Comparison of ENCODE assay signal across 14 cellular contexts in genomic region chr15:101047301-101047781, GRCh38.
DNase-seq lines count a peak whose midpoint lies in the region; ATAC-seq and TF ChIP-seq lines count a peak whose summit lies in the region.
"Had no signal": no experiment of that assay in that cellular context is flagged by ENCODE, and none has a peak within 500 bp of the region (broad histone marks: within the 10 kb centered on the region; RNA-seq: fewer than 3 reads in every experiment).

No MANE protein-coding gene starts in this region.

- H3K27ac Mint-ChIP-seq in activated T-cell treated with anti-CD3 and anti-CD28 coated beads, Interleukin-2, amount 50 U/mL, for 24 hours = no peak overlapping the region
- no peak overlapping the region for H3K27ac Mint-ChIP-seq in stimulated activated naive B cell treated with anti-CD40 and anti-IgM and Interleukin-4, amounts not matched to agents 10 μg/mL and 1 μg/mL and 100 μg/mL, for 72 hours
- no peak overlapping the region for H3K27ac Mint-ChIP-seq in MCF 10A (ENCODE audit: low read depth, unreplicated experiment)
- H3K27ac Mint-ChIP-seq: CD8-positive, alpha-beta memory T cell; immature natural killer cell had no signal

- no peak for TF ChIP-seq CTCF in coronary artery (IDR thresholded peaks at IDR 0.05)
- no peak for TF ChIP-seq CTCF in lower leg skin (IDR thresholded peaks at IDR 0.05)
- TF ChIP-seq CTCF in tibial artery (IDR thresholded peaks at IDR 0.05) = no peak
- no peak for TF ChIP-seq CTCF in MCF 10A (IDR thresholded peaks at IDR 0.05; ENCODE audit: unreplicated experiment)

- H3K27ac ChIP-seq in coronary artery (no peak overlapping the region), tibial artery (no peak overlapping the region)
- H3K27ac ChIP-seq: skin epidermis had no signal

- POLR2A ChIA-PET in MCF 10A (lab: Yijun Ruan, JAX) = interaction anchor here (1.1 kb wide), 1 partner anchor 8 kb away, joined by 5 read pairs; no protein-coding TSS in a partner anchor

- 84% methylated on average over 22 of the region's 22 CpGs for WGBS in lower leg skin, 2 donors

- TF ChIP-seq POLR2A in lower leg skin (IDR thresholded peaks at IDR 0.05) = no peak

- CTCF ChIA-PET in MCF 10A (lab: Yijun Ruan, JAX) = interaction anchor here (0.6 kb wide), 1 partner anchor 333 kb away, joined by 4 read pairs; no protein-coding TSS in a partner anchor

- ATAC-seq in activated T-cell treated with anti-CD3 and anti-CD28 coated beads, Interleukin-2, amount 50 U/mL, for 4 hours = no peak
- ATAC-seq in GM21786 (IDR thresholded peaks at IDR 0.05; ENCODE audit: unreplicated experiment) = no peak
- no peak for ATAC-seq in stimulated activated naive B cell treated with anti-CD40 and anti-IgM and Interleukin-4, amounts not matched to agents 10 μg/mL and 1 μg/mL and 100 μg/mL, for 72 hours (replicated peaks)

- H3K27me3 Mint-ChIP-seq in activated T-cell treated with anti-CD3 and anti-CD28 coated beads, Interleukin-2, amount 50 U/mL, for 24 hours = peaks cover 22% of the 10 kb centered on the region
- H3K27me3 Mint-ChIP-seq in activated T-cell treated with anti-CD3 and anti-CD28 coated beads, Interleukin-2, amount 50 U/mL, for 4 hours (ENCODE audit: low read depth) = peaks cover 5% of the 10 kb centered on the region
- H3K27me3 Mint-ChIP-seq in stimulated activated naive B cell treated with anti-CD40 and anti-IgM and Interleukin-4, amounts not matched to agents 10 μg/mL and 1 μg/mL and 100 μg/mL, for 72 hours = no peaks in the 10 kb centered on the region
- no peaks in the 10 kb centered on the region for H3K27me3 Mint-ChIP-seq in MCF 10A (ENCODE audit: insufficient read depth, unreplicated experiment)

- BruUV-seq in MCF 10A (replicated peaks; lab: Mats Ljungman, UMichigan) = no TSS peak

- no peaks in the 10 kb centered on the region for H3K9me3 ChIP-seq in tibial artery

- H3K4me3 Mint-ChIP-seq in activated T-cell treated with anti-CD3 and anti-CD28 coated beads, Interleukin-2, amount 50 U/mL, for 24 hours = no peak overlapping the region
- H3K4me3 Mint-ChIP-seq in activated T-cell treated with anti-CD3 and anti-CD28 coated beads, Interleukin-2, amount 50 U/mL, for 4 hours = no peak overlapping the region
- H3K4me3 Mint-ChIP-seq in stimulated activated naive B cell treated with anti-CD40 and anti-IgM and Interleukin-4, amounts not matched to agents 10 μg/mL and 1 μg/mL and 100 μg/mL, for 72 hours = peak overlapping the region in 1 of 2 donors; percentile 46
- no peak overlapping the region for H3K4me3 Mint-ChIP-seq in MCF 10A (ENCODE audit: unreplicated experiment)
- H3K4me3 Mint-ChIP-seq: CD8-positive, alpha-beta memory T cell; immature natural killer cell had no signal

- no peaks in the 10 kb centered on the region for H3K4me1 ChIP-seq in tibial artery

- H3K27me3 ChIP-seq in tibial artery = no peaks in the 10 kb centered on the region

- no peaks in the 10 kb centered on the region for H3K9me3 Mint-ChIP-seq in activated T-cell treated with anti-CD3 and anti-CD28 coated beads, Interleukin-2, amount 50 U/mL, for 24 hours
- no peaks in the 10 kb centered on the region for H3K9me3 Mint-ChIP-seq in activated T-cell treated with anti-CD3 and anti-CD28 coated beads, Interleukin-2, amount 50 U/mL, for 4 hours
- no peaks in the 10 kb centered on the region for H3K9me3 Mint-ChIP-seq in stimulated activated naive B cell treated with anti-CD40 and anti-IgM and Interleukin-4, amounts not matched to agents 10 μg/mL and 1 μg/mL and 100 μg/mL, for 72 hours
- H3K9me3 Mint-ChIP-seq in MCF 10A (ENCODE audit: unreplicated experiment) = peaks cover under 1% of the 10 kb centered on the region
- H3K9me3 Mint-ChIP-seq: immature natural killer cell had no signal

- no peak overlapping the region for H3K4me3 ChIP-seq in coronary artery
- H3K4me3 ChIP-seq in lower leg skin (ENCODE audit: low read depth, poor library complexity, severe bottlenecking) = no peak overlapping the region
- no peak overlapping the region for H3K4me3 ChIP-seq in tibial artery
- H3K4me3 ChIP-seq: skin epidermis had no signal

- H3K36me3 ChIP-seq in tibial artery = peaks cover 0 to 61% (median 29%) of the 10 kb centered on the region in 3 donors

- no peaks in the 10 kb centered on the region for H3K4me1 Mint-ChIP-seq in activated T-cell treated with anti-CD3 and anti-CD28 coated beads, Interleukin-2, amount 50 U/mL, for 24 hours (ENCODE audit: low read depth)
- H3K4me1 Mint-ChIP-seq in activated T-cell treated with anti-CD3 and anti-CD28 coated beads, Interleukin-2, amount 50 U/mL, for 4 hours (ENCODE audit: low read depth) = no peaks in the 10 kb centered on the region
- peaks cover 2 to 12% of the 10 kb centered on the region in 2 donors for H3K4me1 Mint-ChIP-seq in stimulated activated naive B cell treated with anti-CD40 and anti-IgM and Interleukin-4, amounts not matched to agents 10 μg/mL and 1 μg/mL and 100 μg/mL, for 72 hours
- no peaks in the 10 kb centered on the region for H3K4me1 Mint-ChIP-seq in MCF 10A (ENCODE audit: insufficient read depth, unreplicated experiment)
- H3K4me1 Mint-ChIP-seq: CD8-positive, alpha-beta memory T cell; immature natural killer cell had no signal

- peak; percentile 19 for DNase-seq in activated T-cell treated with anti-CD3 and anti-CD28 coated beads, Interleukin-2, amount 50 U/mL, for 24 hours
- DNase-seq in activated T-cell treated with anti-CD3 and anti-CD28 coated beads, Interleukin-2, amount 50 U/mL, for 4 hours = no peak
- DNase-seq in coronary artery (ENCODE audit: low spot score) = peak; percentile 40
- DNase-seq in lower leg skin (ENCODE audit: low spot score in 2 of 2) = peak; percentile 2 to 52
- peak; percentile 10 to 35 for DNase-seq in tibial artery
- DNase-seq in stimulated activated naive B cell treated with anti-CD40 and anti-IgM and Interleukin-4, amounts not matched to agents 10 μg/mL and 1 μg/mL and 100 μg/mL, for 72 hours = no peak
- DNase-seq in MCF 10A (ENCODE audit: unreplicated experiment) = no peak
- DNase-seq: CD8-positive, alpha-beta memory T cell; dermis blood vessel endothelial cell; HCEC 1CT; immature natural killer cell; MM.1S had no signal

- no peaks in the 10 kb centered on the region for H3K36me3 Mint-ChIP-seq in activated T-cell treated with anti-CD3 and anti-CD28 coated beads, Interleukin-2, amount 50 U/mL, for 24 hours (ENCODE audit: low read depth)
- H3K36me3 Mint-ChIP-seq in activated T-cell treated with anti-CD3 and anti-CD28 coated beads, Interleukin-2, amount 50 U/mL, for 4 hours (ENCODE audit: insufficient read depth) = no peaks in the 10 kb centered on the region
- peaks cover 66 to 81% of the 10 kb centered on the region in 2 donors for H3K36me3 Mint-ChIP-seq in stimulated activated naive B cell treated with anti-CD40 and anti-IgM and Interleukin-4, amounts not matched to agents 10 μg/mL and 1 μg/mL and 100 μg/mL, for 72 hours
- H3K36me3 Mint-ChIP-seq in MCF 10A (ENCODE audit: insufficient read depth, unreplicated experiment) = peaks cover 24% of the 10 kb centered on the region
- H3K36me3 Mint-ChIP-seq: CD8-positive, alpha-beta memory T cell; immature natural killer cell had no signal

- intact Hi-C loops in lower leg skin (cut with DNase I; ENCODE audit: low total_unique reads) (no loop called here), tibial artery (cut with DNase I; ENCODE audit: low total_unique reads) (no loop called here), MCF 10A (cut with micrococcal nuclease) (no loop called here)

Comparison
In these comparisons a context has a peak if more than half of its experiments do, and no peak if none do; other contexts are left out.
1. DNase-seq: peak in activated T-cell treated with anti-CD3 and anti-CD28 coated beads, Interleukin-2, amount 50 U/mL, for 24 hours (single experiment), coronary artery (single experiment), lower leg skin (2 of 2) and tibial artery (2 of 2); none in activated T-cell treated with anti-CD3 and anti-CD28 coated beads, Interleukin-2, amount 50 U/mL, for 4 hours (single experiment), stimulated activated naive B cell treated with anti-CD40 and anti-IgM and Interleukin-4, amounts not matched to agents 10 μg/mL and 1 μg/mL and 100 μg/mL, for 72 hours (single experiment) and MCF 10A (single experiment).